Comparison of ENCODE assay signal across 21 cellular contexts in genomic region chr2:193231634-193232033, GRCh38.
"Had no signal": no experiment of that assay in that cellular context is flagged by ENCODE, and none has a peak within 500 bp of the region (broad histone marks: within the 10 kb centered on the region; RNA-seq: fewer than 3 reads in every experiment).

No MANE protein-coding gene starts in this region.

- H3K27ac Mint-ChIP-seq: mesothelial cell of epicardium; naive thymus-derived CD8-positive, alpha-beta T cell had no signal

- H3K36me3 Mint-ChIP-seq: mesothelial cell of epicardium; naive B cell; naive thymus-derived CD8-positive, alpha-beta T cell had no signal

- H3K27me3 ChIP-seq: esophagus muscularis mucosa, foreskin keratinocyte, gastroesophageal sphincter, heart right ventricle, left lung had no signal

- H3K4me3 ChIP-seq: coronary artery, dorsolateral prefrontal cortex, esophagus muscularis mucosa, gastroesophageal sphincter, heart right ventricle, left lung, lower lobe of right lung, mucosa of descending colon had no signal

- DNase-seq: dermis blood vessel endothelial cell; dorsolateral prefrontal cortex; effector CD4-positive, alpha-beta T cell; effector memory CD4-positive, alpha-beta T cell; foreskin keratinocyte; glutamatergic neuron; head of caudate nucleus; heart right ventricle; hippocampal formation; left cardiac atrium; left lung; left ventricle myocardium superior; lower lobe of right lung; mesenchymal stem cell; mucosa of descending colon; naive B cell; naive thymus-derived CD8-positive, alpha-beta T cell had no signal

- ATAC-seq: foreskin keratinocyte; gastroesophageal sphincter; heart right ventricle; left cardiac atrium; left lung; left ventricle myocardium superior; lower lobe of right lung; mucosa of descending colon; naive thymus-derived CD8-positive, alpha-beta T cell had no signal

- H3K4me3 Mint-ChIP-seq: mesothelial cell of epicardium; naive B cell; naive thymus-derived CD8-positive, alpha-beta T cell had no signal

- H3K4me1 Mint-ChIP-seq: mesothelial cell of epicardium; naive B cell; naive thymus-derived CD8-positive, alpha-beta T cell had no signal

- H3K4me1 ChIP-seq: esophagus muscularis mucosa, foreskin keratinocyte, gastroesophageal sphincter, heart right ventricle, left lung, lower lobe of right lung had no signal

- H3K27me3 Mint-ChIP-seq: naive B cell had no signal

- H3K36me3 ChIP-seq: esophagus muscularis mucosa, gastroesophageal sphincter, heart right ventricle, left lung, lower lobe of right lung had no signal

- H3K9me3 Mint-ChIP-seq: naive B cell had no signal

- H3K9me3 ChIP-seq: esophagus muscularis mucosa, gastroesophageal sphincter, heart right ventricle, left lung, lower lobe of right lung, mucosa of descending colon had no signal

- H3K27ac ChIP-seq: coronary artery, dorsolateral prefrontal cortex, esophagus muscularis mucosa, foreskin keratinocyte, gastroesophageal sphincter, heart right ventricle, left lung, lower lobe of right lung had no signal
